Comparison of ENCODE assay signal across 9 cellular contexts in genomic region chr14:35342160-35343010, GRCh38. TPM values are rescaled to one million over a fixed set of nuclear protein-coding genes. Genes with fewer than 3 reads are reported as not detected.
DNase-seq lines count a peak whose midpoint lies in the region; ATAC-seq, FAIRE-seq and TF ChIP-seq lines count a peak whose summit lies in the region.
"Had no signal": no experiment of that assay in that cellular context is flagged by ENCODE, and none has a peak within 500 bp of the region (broad histone marks: within the 10 kb centered on the region; RNA-seq: fewer than 3 reads in every experiment).

No MANE protein-coding gene starts in this region.

- H3K36me3 ChIP-seq in Panc1 (ENCODE audit: control insufficient read depth, insufficient read depth, low read length) (no peaks in the 10 kb centered on the region), pancreas (no peaks in the 10 kb centered on the region), HAP-1 (replicated peaks) (no peaks in the 10 kb centered on the region)

- H3K4me1 ChIP-seq in Panc1 (ENCODE audit: control insufficient read depth, insufficient read depth, low read length), result peaks cover 43% of the 10 kb centered on the region
- H3K4me1 ChIP-seq in pancreas, result peaks cover 21 to 27% (median 23%) of the 10 kb centered on the region in 3 donors
- peaks cover 11% of the 10 kb centered on the region for H3K4me1 ChIP-seq in HAP-1

- BruUV-seq in Panc1 (replicated peaks; lab: Mats Ljungman, UMichigan), result no TSS peak

- WGBS in pancreas, 2 donors, result 27 to 31% methylated on average over 20 of the region's 20 CpGs

- TF ChIP-seq CTCF in C4-2B (conservative IDR thresholded peaks at IDR 0.05) (no peak), Panc1 (IDR thresholded peaks at IDR 0.05) (no peak), fibroblast of villous mesenchyme (IDR thresholded peaks at IDR 0.05; ENCODE audit: insufficient read depth, low read depth, low read length) (no peak), pancreas (IDR thresholded peaks at IDR 0.05) (no peak)

- DNase-seq in Panc1 (ENCODE audit: low read depth, low spot score) (no peak), fibroblast of villous mesenchyme (ENCODE audit: low read depth) (peak; percentile 38), pancreas (peak in 5 of 6 donors; percentile 40 to 71 (median 54)), NCI-H1105 treated with DMSO at 0.1 percent for 48 hours (lab: John Stamatoyannopoulos, UW) (no peak), HAP-1 (ENCODE audit: low spot score in 2 of 2) (no peak)
- DNase-seq in stimulated activated CD4-positive, alpha-beta T cell treated with anti-CD3 and anti-CD28 coated beads, Interleukin-2, amount 100 ng/mL, for 48 hours, result no peak

- H3K9me3 ChIP-seq in Panc1 (ENCODE audit: control insufficient read depth, insufficient read depth, low read depth, low read length) (no peaks in the 10 kb centered on the region), pancreas (no peaks in the 10 kb centered on the region), HAP-1 (no peaks in the 10 kb centered on the region)

- FAIRE-seq in pancreas (lab: Jason Lieb, UNC), result no peak
- FAIRE-seq: endometrium had no signal

- ATAC-seq in Panc1 (no peak; the same call in 1 of the 2 replicates), pancreas (peak; percentile 27 to 36 (median 30)), GM19395 (IDR thresholded peaks at IDR 0.05; ENCODE audit: unreplicated experiment) (no peak)

- intact Hi-C loops in Panc1 (cut with micrococcal nuclease; ENCODE audit: unreplicated experiment) (no loop called here), pancreas (cut with DNase I) (loop anchor here in 1 of 3 donors (10.0 kb wide), 1 partner anchor 62 kb away; the partner anchor contains the start of gene NFKBIA)

- POLR2A ChIA-PET in Panc1 (lab: Charles Lee), result no interaction called here

- CTCF ChIA-PET in Panc1 (lab: Charles Lee), result no interaction called here

- no peaks in the 10 kb centered on the region for H3K27me3 ChIP-seq in Panc1 (ENCODE audit: control insufficient read depth, insufficient read depth, low read length)
- no peaks in the 10 kb centered on the region for H3K27me3 ChIP-seq in pancreas
- no peaks in the 10 kb centered on the region for H3K27me3 ChIP-seq in HAP-1 (ENCODE audit: low read depth)

- peak overlapping the region; percentile 95 for H3K27ac ChIP-seq in C4-2B
- H3K27ac ChIP-seq in Panc1 (ENCODE audit: low read length), result peak overlapping the region; percentile 84
- peak overlapping the region; percentile 90 to 95 (median 93) for H3K27ac ChIP-seq in pancreas

- no peak overlapping the region; a peak in 1 of 4 replicates for H3K4me3 ChIP-seq in Panc1 (ENCODE audit: low read depth in 2 of 2, low read length in 2 of 2)
- no peak overlapping the region for H3K4me3 ChIP-seq in fibroblast of villous mesenchyme (ENCODE audit: low read depth, low read length)
- H3K4me3 ChIP-seq in pancreas, result peak overlapping the region in 2 of 4 donors; percentile 24 to 33
- H3K4me3 ChIP-seq in HAP-1, result no peak overlapping the region

- in situ Hi-C loops in Panc1 (cut with HindIII; ENCODE audit: low pct_unique_long_range_greater_than_20kb, low sequenced_read_pairs), result no loop called here
- in situ Hi-C loops in HAP-1 (cut with MboI; ENCODE audit: low sequenced_read_pairs), result no loop called here

RNA-seq across cellular contexts. Expression of gene PSMA6, which starts 50.2 kb away (rescaled TPM):
- total RNA-seq in Panc1 (2021; ENCODE audit: unreplicated experiment), result 197 TPM
- polyA plus RNA-seq in Panc1 (2012; ENCODE audit: insufficient read length), result 107 TPM
- 217 and 256 TPM in 2 replicates for total RNA-seq in fibroblast of villous mesenchyme
- 10 to 100 TPM; 41.4 to 71.3 (median 58.4) TPM for total RNA-seq in pancreas
- 10 to 100 TPM; 41.2 to 83.3 TPM for polyA plus RNA-seq in pancreas

Comparison
In these comparisons a context has a peak if more than half of its experiments do, and no peak if none do; other contexts are left out.
1. ATAC-seq: peak in pancreas (4 of 4); none in Panc1 (single experiment) and GM19395 (single experiment).
2. DNase-seq: peak in fibroblast of villous mesenchyme (single experiment) and pancreas (5 of 6); none in Panc1 (single experiment), stimulated activated CD4-positive, alpha-beta T cell treated with anti-CD3 and anti-CD28 coated beads, Interleukin-2, amount 100 ng/mL, for 48 hours (0 of 2), NCI-H1105 treated with DMSO at 0.1 percent for 48 hours (single experiment) and HAP-1 (0 of 2).
3. Peak in every context shown above with its lines, with median percentiles within 50 percentile points of each other: H3K27ac ChIP-seq.